Comparison of ENCODE assay signal across 13 cellular contexts in the genomic region with DNA sequence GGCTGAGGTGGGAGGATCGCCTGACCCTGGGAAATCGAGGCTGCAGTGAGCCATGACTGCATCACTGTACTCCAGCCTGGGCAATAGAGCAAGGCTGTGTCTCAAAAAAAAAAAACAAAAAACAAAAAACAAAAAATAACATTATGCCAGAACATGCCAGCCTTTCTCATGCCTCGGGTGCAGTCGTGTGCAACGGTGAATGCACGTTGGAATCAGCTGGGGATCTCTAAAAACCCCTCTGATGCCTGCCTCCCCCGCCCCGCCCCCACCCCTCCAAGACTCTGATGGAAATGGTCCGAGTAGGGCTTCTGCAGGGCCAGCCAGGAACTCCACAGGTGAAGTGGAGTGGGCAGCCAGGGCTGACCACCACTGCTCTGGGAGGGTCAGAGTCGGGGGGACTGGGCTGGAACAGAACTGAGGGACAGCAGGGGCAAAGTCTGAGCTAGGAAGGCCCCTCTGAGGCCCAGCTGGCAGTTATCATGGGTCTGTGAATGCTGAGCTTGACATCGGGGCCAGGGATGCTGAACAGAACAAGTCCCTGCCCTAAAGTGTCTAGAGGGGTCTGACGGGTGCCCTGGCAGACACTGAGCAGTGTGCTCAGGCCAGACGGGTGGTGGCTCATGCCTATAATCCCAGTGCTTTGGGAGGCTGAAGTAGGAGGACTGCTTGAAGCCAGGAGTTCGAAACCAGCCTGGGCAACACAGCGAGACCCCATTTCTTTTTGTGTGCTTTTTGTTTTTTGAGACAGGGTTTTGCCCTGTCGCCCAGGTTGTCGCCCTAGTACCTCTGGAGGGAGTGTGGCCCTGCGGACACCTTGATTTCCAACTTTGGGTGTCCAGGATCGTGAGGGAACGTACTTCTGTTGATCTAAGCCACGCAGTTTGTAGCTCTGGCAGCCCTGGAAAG.
DNase-seq lines count a peak whose midpoint lies in the region; ATAC-seq and TF ChIP-seq lines count a peak whose summit lies in the region.
"Had no signal": no experiment of that assay in that cellular context is flagged by ENCODE, and none has a peak within 500 bp of the region (broad histone marks: within the 10 kb centered on the region; RNA-seq: fewer than 3 reads in every experiment).

No MANE protein-coding gene starts in this region.

- H3K27me3 Mint-ChIP-seq in activated CD8-positive, alpha-beta memory T cell treated with anti-CD3 and anti-CD28 coated beads, Interleukin-2, amount 10 ng/mL, durations not matched to agents 7 days and 5 days: no peaks in the 10 kb centered on the region
- H3K27me3 Mint-ChIP-seq in WTC11 (ENCODE audit: low read depth) (no peaks in the 10 kb centered on the region), type B pancreatic cell (no peaks in the 10 kb centered on the region)

- no peak overlapping the region for H3K27ac Mint-ChIP-seq in activated CD8-positive, alpha-beta memory T cell treated with anti-CD3 and anti-CD28 coated beads, Interleukin-2, amount 10 ng/mL, durations not matched to agents 7 days and 5 days
- H3K27ac Mint-ChIP-seq in WTC11 (no peak overlapping the region), type B pancreatic cell (no peak overlapping the region)
- H3K27ac Mint-ChIP-seq: activated CD8-positive, alpha-beta T cell treated with anti-CD3 and anti-CD28 coated beads, Interleukin-2, amount 10 ng/mL, durations not matched to agents 7 days and 5 days had no signal

- DNase-seq in activated CD8-positive, alpha-beta memory T cell treated with anti-CD3 and anti-CD28 coated beads, Interleukin-2, amount 50 U/mL, for 4 hours: peak; percentile 9
- no peak for DNase-seq in activated CD8-positive, alpha-beta memory T cell treated with anti-CD3 and anti-CD28 coated beads, Interleukin-2, amount 10 ng/mL, durations not matched to agents 7 days and 5 days
- DNase-seq in WTC11 (ENCODE audit: low spot score): peak; percentile 8
- DNase-seq in left kidney (ENCODE audit: low read depth, low spot score): peak; percentile 56
- peak; percentile 50 for DNase-seq in sciatic nerve (ENCODE audit: low spot score)
- no peak for DNase-seq in SKM-1 treated with dmso at 0.1 percent for 144 hours (lab: John Stamatoyannopoulos, UW; ENCODE audit: unreplicated experiment)
- no peak for DNase-seq in type B pancreatic cell (ENCODE audit: extremely low spot score, unreplicated experiment)
- DNase-seq: DMS153, gastrocnemius medialis, NCI-H510A had no signal

- H3K4me1 Mint-ChIP-seq in activated CD8-positive, alpha-beta memory T cell treated with anti-CD3 and anti-CD28 coated beads, Interleukin-2, amount 10 ng/mL, durations not matched to agents 7 days and 5 days: peaks cover 6% of the 10 kb centered on the region
- peaks cover 26% of the 10 kb centered on the region for H3K4me1 Mint-ChIP-seq in WTC11
- H3K4me1 Mint-ChIP-seq in type B pancreatic cell (ENCODE audit: unreplicated experiment): peaks cover 29% of the 10 kb centered on the region

- POLR2A ChIA-PET in WTC11 (lab: Charles Lee): interaction anchor here (1.4 kb wide), 1 partner anchor 17 kb away, joined by 4 read pairs; no protein-coding TSS in a partner anchor

- H3K36me3 Mint-ChIP-seq in activated CD8-positive, alpha-beta memory T cell treated with anti-CD3 and anti-CD28 coated beads, Interleukin-2, amount 10 ng/mL, durations not matched to agents 7 days and 5 days: no peaks in the 10 kb centered on the region
- H3K36me3 Mint-ChIP-seq in WTC11: no peaks in the 10 kb centered on the region
- no peaks in the 10 kb centered on the region for H3K36me3 Mint-ChIP-seq in type B pancreatic cell

- no peaks in the 10 kb centered on the region for H3K9me3 Mint-ChIP-seq in activated CD8-positive, alpha-beta memory T cell treated with anti-CD3 and anti-CD28 coated beads, Interleukin-2, amount 10 ng/mL, durations not matched to agents 7 days and 5 days (ENCODE audit: low read depth)
- H3K9me3 Mint-ChIP-seq in WTC11: no peaks in the 10 kb centered on the region
- H3K9me3 Mint-ChIP-seq in type B pancreatic cell: no peaks in the 10 kb centered on the region

- intact Hi-C loops in sciatic nerve (cut with DNase I): loop anchor here (5.0 to 10.0 kb wide), 2 partner anchors 185 to 248 kb away; no protein-coding TSS in a partner anchor

- ATAC-seq in activated CD8-positive, alpha-beta memory T cell treated with anti-CD3 and anti-CD28 coated beads, Interleukin-2, amount 10 ng/mL, durations not matched to agents 7 days and 5 days: no peak
- no peak for ATAC-seq in WTC11
- ATAC-seq in sciatic nerve: no peak
- no peak for ATAC-seq in GM19463 (IDR thresholded peaks at IDR 0.05; ENCODE audit: unreplicated experiment)

- TF ChIP-seq CTCF in WTC11 (IDR thresholded peaks at IDR 0.05): no peak
- TF ChIP-seq CTCF in type B pancreatic cell (conservative IDR thresholded peaks at IDR 0.05): no peak

- H3K4me3 Mint-ChIP-seq in activated CD8-positive, alpha-beta memory T cell treated with anti-CD3 and anti-CD28 coated beads, Interleukin-2, amount 10 ng/mL, durations not matched to agents 7 days and 5 days: no peak overlapping the region
- H3K4me3 Mint-ChIP-seq in WTC11: no peak overlapping the region
- no peak overlapping the region for H3K4me3 Mint-ChIP-seq in type B pancreatic cell
- H3K4me3 Mint-ChIP-seq: activated CD8-positive, alpha-beta T cell treated with anti-CD3 and anti-CD28 coated beads, Interleukin-2, amount 10 ng/mL, durations not matched to agents 7 days and 5 days; H9 had no signal

- CTCF ChIA-PET in activated CD8-positive, alpha-beta memory T cell treated with anti-CD3 and anti-CD28 coated beads, Interleukin-2, amount 10 ng/mL, durations not matched to agents 7 days and 5 days (lab: Charles Lee): interaction anchor here (0.7 to 12.2 kb wide), 45 partner anchors 9 to 333 kb away, joined by 3 to 237 read pairs (median 4); a partner anchor contains a TSS
- CTCF ChIA-PET in WTC11 (lab: Charles Lee): interaction anchor here (0.5 to 7.9 kb wide), 64 partner anchors 9 to 333 kb away, joined by 3 to 229 read pairs (median 5); a partner anchor contains a TSS

TF ChIP-seq in WTC11, 78 proteins besides CTCF, POLR2A, EP300 and RAD21:
- peak; percentile 66 for TF ChIP-seq ZNF121 (CRISPR knock-in tag; IDR thresholded peaks at IDR 0.05)
- TF ChIP-seq CREM (CRISPR knock-in tag; IDR thresholded peaks at IDR 0.05): no peak

Comparison
In these comparisons a context has a peak if more than half of its experiments do, and no peak if none do; other contexts are left out.
1. DNase-seq: peak in activated CD8-positive, alpha-beta memory T cell treated with anti-CD3 and anti-CD28 coated beads, Interleukin-2, amount 50 U/mL, for 4 hours (single experiment), WTC11 (single experiment), left kidney (single experiment) and sciatic nerve (single experiment); none in activated CD8-positive, alpha-beta memory T cell treated with anti-CD3 and anti-CD28 coated beads, Interleukin-2, amount 10 ng/mL, durations not matched to agents 7 days and 5 days (single experiment), SKM-1 treated with dmso at 0.1 percent for 144 hours (single experiment) and type B pancreatic cell (single experiment).